Comparison of ENCODE assay signal across 1 cellular context in genomic region chr3:185726254-185726967, GRCh38.
TF ChIP-seq lines count a peak whose summit lies in the region.

No MANE protein-coding gene starts in this region.

TF ChIP-seq in H1, 55 proteins besides CTCF, POLR2A, EP300 and RAD21 (continued from another document):
- no peak for TF ChIP-seq HDAC2 (IDR thresholded peaks at IDR 0.05; ENCODE audit: borderline replicate concordance in 1 of 2, low read depth in 2 of 2, low read length in 2 of 2)
- TF ChIP-seq TAF1 (IDR thresholded peaks at IDR 0.05; ENCODE audit: low read depth, low read length): no peak
- TF ChIP-seq BCL11A (IDR thresholded peaks at IDR 0.05; ENCODE audit: low read depth in 2 of 2, low read length in 2 of 2): no peak
- no peak for TF ChIP-seq RFX5 (IDR thresholded peaks at IDR 0.05; ENCODE audit: borderline replicate concordance, low read depth, low read length)
- no peak for TF ChIP-seq NANOG (IDR thresholded peaks at IDR 0.05; ENCODE audit: insufficient read depth, low read depth, low read length, poor library complexity, severe bottlenecking)
- no peak for TF ChIP-seq NRF1 (IDR thresholded peaks at IDR 0.05; ENCODE audit: low read depth, low read length)
- no peak for TF ChIP-seq SAP30 (IDR thresholded peaks at IDR 0.05; ENCODE audit: insufficient read depth, insufficient replicate concordance, low read length)
- no peak for TF ChIP-seq SIN3A (conservative IDR thresholded peaks at IDR 0.05 in 1 of 2, IDR thresholded peaks at IDR 0.05 in 1 of 2; ENCODE audit: low read depth in 1 of 2, low read length in 2 of 2)
TF ChIP-seq in H1: peak in this region for 0.
